14 cellular contexts compared by ENCODE assay signal in the genomic region with DNA sequence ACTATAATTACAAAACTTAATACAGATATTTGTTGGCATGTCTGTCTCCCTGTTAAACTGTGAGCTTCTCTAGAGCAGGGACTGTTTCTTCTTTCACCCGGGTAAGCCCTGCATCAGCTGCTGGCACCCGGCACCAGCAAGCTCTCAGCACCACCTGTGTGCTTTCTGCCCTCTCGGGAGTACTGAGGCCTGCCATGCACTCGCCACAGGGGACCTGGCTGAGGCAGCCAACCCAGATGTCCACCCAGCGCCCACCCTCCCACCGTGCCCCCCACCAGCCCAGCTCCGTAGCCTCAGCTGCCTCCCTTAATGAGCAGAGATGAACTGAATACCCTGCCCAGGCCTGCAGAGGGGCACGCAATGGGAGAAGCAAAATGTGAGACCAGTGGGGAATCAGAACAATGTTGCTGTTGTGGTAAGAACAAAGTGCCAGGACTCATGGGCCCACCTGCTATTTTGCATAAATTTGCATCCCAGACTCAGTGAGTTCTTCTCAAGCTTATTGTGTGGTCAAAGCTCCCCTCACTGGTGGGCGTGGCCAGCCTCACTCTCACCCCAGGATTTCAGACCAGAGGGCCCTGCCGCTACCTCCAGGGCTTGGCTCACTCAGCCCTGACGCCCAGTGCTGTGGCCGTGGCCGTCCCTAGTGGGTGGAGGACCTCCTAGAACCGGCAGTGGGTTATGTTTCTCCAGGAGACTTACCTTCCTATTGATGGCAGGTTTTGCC. TPM values are rescaled to one million over a fixed set of nuclear protein-coding genes. Genes with fewer than 3 reads are reported as not detected.
DNase-seq lines count a peak whose midpoint lies in the region; ATAC-seq and TF ChIP-seq lines count a peak whose summit lies in the region.
"Had no signal": no experiment of that assay in that cellular context is flagged by ENCODE, and none has a peak within 500 bp of the region (broad histone marks: within the 10 kb centered on the region; RNA-seq: fewer than 3 reads in every experiment).

No MANE protein-coding gene starts in this region.

- H3K36me3 Mint-ChIP-seq in neural progenitor cell (no peaks in the 10 kb centered on the region), endothelial cell (ENCODE audit: low read depth, unreplicated experiment) (no peaks in the 10 kb centered on the region)

- DNase-seq in GM13977 (ENCODE audit: low spot score) (peak; percentile 17), neural progenitor cell (ENCODE audit: low spot score) (peak; percentile 47), tibial nerve (ENCODE audit: low spot score in 2 of 2) (no peak), endothelial cell (ENCODE audit: low spot score) (no peak), HUDEP-2 (lab: John Stamatoyannopoulos, UW; ENCODE audit: unreplicated experiment in 76 of 76) (no peak), suprapubic skin (ENCODE audit: low spot score in 2 of 2) (no peak)
- DNase-seq: activated CD4-positive, CD25-positive, alpha-beta regulatory T cell treated with anti-CD3 and anti-CD28 coated beads, Interleukin-2, amount 50 U/mL, for 72 hours; dermis blood vessel endothelial cell; DND-41; PC-9; stimulated activated CD4-positive, alpha-beta T cell treated with anti-CD3 and anti-CD28 coated beads, Interleukin-2, amount 100 ng/mL, for 48 hours had no signal

- H3K4me3 ChIP-seq in neural progenitor cell (no peak overlapping the region), tibial nerve (no peak overlapping the region), suprapubic skin (no peak overlapping the region)
- H3K4me3 ChIP-seq: PC-9, right atrium auricular region had no signal

- peak; percentile 52 for ATAC-seq in HG02759 (IDR thresholded peaks at IDR 0.05; ENCODE audit: unreplicated experiment)

- H3K36me3 ChIP-seq in neural progenitor cell (no peaks in the 10 kb centered on the region), tibial nerve (no peaks in the 10 kb centered on the region), suprapubic skin (no peaks in the 10 kb centered on the region)
- H3K36me3 ChIP-seq: right atrium auricular region had no signal

- no peak overlapping the region for H2AFZ ChIP-seq in neural progenitor cell (replicated peaks)
- H2AFZ ChIP-seq: PC-9 had no signal

- H3K4me1 Mint-ChIP-seq in neural progenitor cell: peaks cover 22% of the 10 kb centered on the region
- no peaks in the 10 kb centered on the region for H3K4me1 Mint-ChIP-seq in endothelial cell (ENCODE audit: unreplicated experiment)

- H3K79me2 ChIP-seq in neural progenitor cell (ENCODE audit: low read depth): no peaks in the 10 kb centered on the region

- no peak overlapping the region for H3K9ac ChIP-seq in neural progenitor cell

- in situ Hi-C loops in GM13977 (cut with MboI; ENCODE audit: low pct_unique_long_range_greater_than_20kb, low sequenced_read_pairs, unreplicated experiment): no loop called here

- H3F3A ChIP-seq in neural progenitor cell (ENCODE audit: low read depth): peaks cover 27% of the 10 kb centered on the region

- no peaks in the 10 kb centered on the region for H4K20me1 ChIP-seq in neural progenitor cell (ENCODE audit: low read depth)

- H3K27me3 ChIP-seq in neural progenitor cell (no peaks in the 10 kb centered on the region), tibial nerve (no peaks in the 10 kb centered on the region), suprapubic skin (no peaks in the 10 kb centered on the region)
- H3K27me3 ChIP-seq: right atrium auricular region had no signal

- H3K4me1 ChIP-seq in neural progenitor cell (peaks cover 34% of the 10 kb centered on the region), tibial nerve (no peaks in the 10 kb centered on the region), suprapubic skin (no peaks in the 10 kb centered on the region)
- H3K4me1 ChIP-seq: right atrium auricular region had no signal

- TF ChIP-seq CTCF in GM13977 (IDR thresholded peaks at IDR 0.05; ENCODE audit: extremely low read depth, insufficient read depth, missing control alignments) (no peak), neural progenitor cell (IDR thresholded peaks at IDR 0.05) (no peak), tibial nerve (IDR thresholded peaks at IDR 0.05) (no peak), endothelial cell (IDR thresholded peaks at IDR 0.05; ENCODE audit: unreplicated experiment) (no peak), suprapubic skin (IDR thresholded peaks at IDR 0.05) (no peak)

- TF ChIP-seq POLR2A in tibial nerve (IDR thresholded peaks at IDR 0.05) (no peak), suprapubic skin (IDR thresholded peaks at IDR 0.05) (no peak)

- H3K27me3 Mint-ChIP-seq in neural progenitor cell (ENCODE audit: insufficient read depth, low read depth) (peaks cover 2% of the 10 kb centered on the region), endothelial cell (ENCODE audit: unreplicated experiment) (no peaks in the 10 kb centered on the region)

- peak overlapping the region; percentile 26 for H3K4me2 ChIP-seq in neural progenitor cell
- H3K4me2 ChIP-seq: PC-9 had no signal

- TF ChIP-seq EP300 in tibial nerve (IDR thresholded peaks at IDR 0.05) (no peak), suprapubic skin (IDR thresholded peaks at IDR 0.05) (no peak)

- no peak overlapping the region for H3K27ac Mint-ChIP-seq in neural progenitor cell
- no peak overlapping the region for H3K27ac Mint-ChIP-seq in endothelial cell (ENCODE audit: unreplicated experiment)

- H3K27ac ChIP-seq in angular gyrus (ENCODE audit: low read depth, low read length) (peak overlapping the region; percentile 64), neural progenitor cell (no peak overlapping the region), tibial nerve (no peak overlapping the region), suprapubic skin (no peak overlapping the region)
- H3K27ac ChIP-seq: PC-9, right atrium auricular region had no signal

- H3K9me3 ChIP-seq in neural progenitor cell (ENCODE audit: low read depth) (no peaks in the 10 kb centered on the region), tibial nerve (no peaks in the 10 kb centered on the region), suprapubic skin (no peaks in the 10 kb centered on the region)
- H3K9me3 ChIP-seq: right atrium auricular region had no signal

- H3K9me3 Mint-ChIP-seq in neural progenitor cell (no peaks in the 10 kb centered on the region), endothelial cell (ENCODE audit: unreplicated experiment) (no peaks in the 10 kb centered on the region)

- WGBS in tibial nerve, 2 donors: 76 to 82% methylated on average over 14 of the region's 14 CpGs
- 82% methylated on average over 12 of the region's 14 CpGs for WGBS in suprapubic skin

- H3K4me3 Mint-ChIP-seq in neural progenitor cell: no peak overlapping the region
- no peak overlapping the region for H3K4me3 Mint-ChIP-seq in endothelial cell (ENCODE audit: unreplicated experiment)

RNA-seq across cellular contexts. Expression of a gene that starts 14.6 kb away (rescaled TPM):
- total RNA-seq in neural progenitor cell (ENCODE audit: low replicate concordance): 0.40 and 0.47 TPM in 2 replicates
- total RNA-seq in tibial nerve: under 1 TPM in 2 of 4 donors, not detected in 2; 0.20 to 0.87 TPM
- total RNA-seq in endothelial cell (ENCODE audit: unreplicated experiment): not detected
- not detected for total RNA-seq in suprapubic skin
- total RNA-seq: dermis blood vessel endothelial cell, PC-9, right atrium auricular region had no signal

Comparison
In these comparisons a context has a peak if more than half of its experiments do, and no peak if none do; other contexts are left out.
1. DNase-seq: peak in GM13977 (single experiment) and neural progenitor cell (single experiment); none in tibial nerve (0 of 2), endothelial cell (single experiment), HUDEP-2 (0 of 76) and suprapubic skin (0 of 2).